24 cellular contexts compared by ENCODE assay signal in genomic region chr12:120712654-120713053, GRCh38. TPM values are rescaled to one million over a fixed set of nuclear protein-coding genes. Genes with fewer than 3 reads are reported as not detected.
DNase-seq lines count a peak whose midpoint lies in the region; ATAC-seq, FAIRE-seq and TF ChIP-seq lines count a peak whose summit lies in the region.
"Had no signal": no experiment of that assay in that cellular context is flagged by ENCODE, and none has a peak within 500 bp of the region (broad histone marks: within the 10 kb centered on the region; RNA-seq: fewer than 3 reads in every experiment).

No MANE protein-coding gene starts in this region.

- peaks cover 25% of the 10 kb centered on the region for H3K4me1 ChIP-seq in CD8-positive, alpha-beta memory T cell (ENCODE audit: insufficient read depth, low read length)
- peaks cover 37% of the 10 kb centered on the region for H3K4me1 ChIP-seq in OCI-LY7 (ENCODE audit: insufficient read depth, low read length, poor library complexity, severe bottlenecking)
- peaks cover 27% of the 10 kb centered on the region for H3K4me1 ChIP-seq in hepatocyte (ENCODE audit: insufficient read depth)

- no peaks in the 10 kb centered on the region for H3K9me3 ChIP-seq in CD8-positive, alpha-beta memory T cell (ENCODE audit: low read length)
- H3K9me3 ChIP-seq in OCI-LY7 (ENCODE audit: low read length) (no peaks in the 10 kb centered on the region), hepatocyte (ENCODE audit: low read depth) (no peaks in the 10 kb centered on the region)
- H3K9me3 ChIP-seq: right atrium auricular region, SJCRH30, upper lobe of right lung had no signal

- H4K20me1 ChIP-seq in OCI-LY7 (ENCODE audit: insufficient read depth, low read length) (no peaks in the 10 kb centered on the region), hepatocyte (ENCODE audit: insufficient read depth, poor library complexity, severe bottlenecking) (peaks cover 17% of the 10 kb centered on the region)

- H2AFZ ChIP-seq in OCI-LY7 (ENCODE audit: low read length), result no peak overlapping the region
- no peak overlapping the region for H2AFZ ChIP-seq in hepatocyte
- H2AFZ ChIP-seq: GM23338 had no signal

- H3K4me3 Mint-ChIP-seq in CD8-positive, alpha-beta memory T cell, result peak overlapping the region in 2 of 7 donors; percentile 92 to 97
- no peak overlapping the region for H3K4me3 Mint-ChIP-seq in stimulated activated effector memory CD8-positive, alpha-beta T cell treated with anti-CD3 and anti-CD28 coated beads, Interleukin-12 subunit alpha, Interleukin-12 subunit beta, amount 100 ng/mL, for 72 hours

- no peaks in the 10 kb centered on the region for H3K27me3 Mint-ChIP-seq in CD8-positive, alpha-beta memory T cell
- H3K27me3 Mint-ChIP-seq: activated T-cell treated with anti-CD3 and anti-CD28 coated beads, Interleukin-2, amount 50 U/mL, for 24 hours; CD4-positive, alpha-beta memory T cell had no signal

- intact Hi-C loops in OCI-LY7 (cut with micrococcal nuclease; ENCODE audit: unreplicated experiment), result loop anchor here (5.0 kb wide), 1 partner anchor 85 kb away; no protein-coding TSS in a partner anchor

- H3K79me2 ChIP-seq in OCI-LY7 (ENCODE audit: insufficient read depth, low read depth, low read length) (no peaks in the 10 kb centered on the region; the same call in 1 of the 2 replicates), hepatocyte (peaks cover 72% of the 10 kb centered on the region)

- 82% methylated on average over 6 of the region's 6 CpGs for WGBS in hepatocyte (ENCODE audit: low lambda C conversion rate, missing lambda C conversion rate)

- DNase-seq in CD8-positive, alpha-beta memory T cell, result no peak
- DNase-seq in OCI-LY7 (ENCODE audit: low spot score), result no peak
- no peak for DNase-seq in hepatocyte (ENCODE audit: low spot score)
- no peak for DNase-seq in stimulated activated effector memory CD8-positive, alpha-beta T cell treated with anti-CD3 and anti-CD28 coated beads, Interleukin-12 subunit alpha, Interleukin-12 subunit beta, amount 100 ng/mL, for 72 hours (ENCODE audit: low spot score in 2 of 2)
- no peak for DNase-seq in mucosa of gallbladder (ENCODE audit: low spot score)
- DNase-seq in Kasumi-1 (lab: John Stamatoyannopoulos, UW), result no peak
- no peak for DNase-seq in HTR-8/SVneo (ENCODE audit: insufficient read length, low spot score)
- DNase-seq: activated CD4-positive, alpha-beta T cell treated with anti-CD3 and anti-CD28 coated beads for 4 hours; activated T-cell treated with anti-CD3 and anti-CD28 coated beads, Interleukin-2, amount 50 U/mL, for 24 hours; CD4-positive, alpha-beta memory T cell; cerebellar nuclear complex; islet precursor cell; left ventricle myocardium superior; NCI-H1092; NCI-H187 treated with DMSO at 0.1 percent for 48 hours; NCI-H526 treated with DMSO at 0.1 percent for 48 hours; SJCRH30; stimulated activated CD4-positive, alpha-beta T cell treated with anti-CD3 and anti-CD28 coated beads, Interleukin-12 subunit alpha, Interleukin-12 subunit beta, amount 100 ng/mL, for 4 hours; stimulated activated CD4-positive, alpha-beta T cell treated with anti-CD3 and anti-CD28 coated beads, Interleukin-4, amount 100 ng/mL, for 1 hour; upper lobe of right lung had no signal

- H3K36me3 ChIP-seq in CD8-positive, alpha-beta memory T cell (ENCODE audit: insufficient read depth, low read length), result no peaks in the 10 kb centered on the region
- H3K36me3 ChIP-seq in OCI-LY7 (ENCODE audit: insufficient read depth, low read length), result peaks cover 38% of the 10 kb centered on the region
- no peaks in the 10 kb centered on the region for H3K36me3 ChIP-seq in hepatocyte (replicated peaks; ENCODE audit: insufficient read depth, low read depth)

- TF ChIP-seq CTCF in OCI-LY7 (conservative IDR thresholded peaks at IDR 0.05; ENCODE audit: low read length) (no peak), hepatocyte (IDR thresholded peaks at IDR 0.05; ENCODE audit: poor library complexity) (no peak)

- no peaks in the 10 kb centered on the region for H3K9me3 Mint-ChIP-seq in CD8-positive, alpha-beta memory T cell
- no peaks in the 10 kb centered on the region for H3K9me3 Mint-ChIP-seq in stimulated activated effector memory CD8-positive, alpha-beta T cell treated with anti-CD3 and anti-CD28 coated beads, Interleukin-12 subunit alpha, Interleukin-12 subunit beta, amount 100 ng/mL, for 72 hours
- H3K9me3 Mint-ChIP-seq: activated T-cell treated with anti-CD3 and anti-CD28 coated beads, Interleukin-2, amount 50 U/mL, for 24 hours; CD4-positive, alpha-beta memory T cell; GM23338; T-helper 1 cell treated with Interleukin-12 subunit alpha and Interleukin-12 subunit beta and Interleukin-4 antibody, amounts not matched to agents 30 μg/mL and 1 μg/mL, for 36 hours had no signal

- ATAC-seq in stimulated activated effector memory CD8-positive, alpha-beta T cell treated with anti-CD3 and anti-CD28 coated beads, Interleukin-12 subunit alpha, Interleukin-12 subunit beta, amount 100 ng/mL, for 72 hours, result no peak
- ATAC-seq: GM23338, left ventricle myocardium superior, upper lobe of right lung had no signal

- H3K4me3 ChIP-seq in CD8-positive, alpha-beta memory T cell (ENCODE audit: low read length), result no peak overlapping the region
- H3K4me3 ChIP-seq in OCI-LY7 (ENCODE audit: low read depth, low read length, poor library complexity, severe bottlenecking), result no peak overlapping the region
- no peak overlapping the region for H3K4me3 ChIP-seq in hepatocyte
- H3K4me3 ChIP-seq: right atrium auricular region, SJCRH30, upper lobe of right lung had no signal

- H3K36me3 Mint-ChIP-seq in CD8-positive, alpha-beta memory T cell, result peaks cover 9 to 42% (median 15%) of the 10 kb centered on the region in 3 donors
- peaks cover 42% of the 10 kb centered on the region for H3K36me3 Mint-ChIP-seq in stimulated activated effector memory CD8-positive, alpha-beta T cell treated with anti-CD3 and anti-CD28 coated beads, Interleukin-12 subunit alpha, Interleukin-12 subunit beta, amount 100 ng/mL, for 72 hours

- CTCF ChIA-PET in CD8-positive, alpha-beta memory T cell (lab: Charles Lee), result interaction anchor here (4.3 kb wide), 1 partner anchor 64 kb away, joined by 26 read pairs; no protein-coding TSS in a partner anchor
- CTCF ChIA-PET in OCI-LY7 (lab: Charles Lee; ENCODE audit: unreplicated experiment), result no interaction called here

- peak overlapping the region in 5 of 8 donors; percentile 8 to 93 (median 64) for H3K27ac Mint-ChIP-seq in CD8-positive, alpha-beta memory T cell
- H3K27ac Mint-ChIP-seq in stimulated activated effector memory CD8-positive, alpha-beta T cell treated with anti-CD3 and anti-CD28 coated beads, Interleukin-12 subunit alpha, Interleukin-12 subunit beta, amount 100 ng/mL, for 72 hours, result peak overlapping the region; percentile 32
- H3K27ac Mint-ChIP-seq: GM23338; T-helper 1 cell treated with Interleukin-12 subunit alpha and Interleukin-12 subunit beta and Interleukin-4 antibody, amounts not matched to agents 30 μg/mL and 1 μg/mL, for 36 hours had no signal

- POLR2A ChIA-PET in CD8-positive, alpha-beta memory T cell (lab: Charles Lee), result no interaction called here
- POLR2A ChIA-PET in OCI-LY7 (lab: Charles Lee), result interaction anchor here (0.6 kb wide), 1 partner anchor 44 kb away, joined by 3 read pairs; no protein-coding TSS in a partner anchor

- no peak for FAIRE-seq in HTR-8/SVneo (lab: Jason Lieb, UNC)

- H3K9me2 ChIP-seq in OCI-LY7 (ENCODE audit: insufficient read depth, low read length) (no peaks in the 10 kb centered on the region), hepatocyte (replicated peaks; ENCODE audit: insufficient read depth) (no peaks in the 10 kb centered on the region)

- H3K4me1 Mint-ChIP-seq in CD8-positive, alpha-beta memory T cell, result peaks cover 37 to 51% (median 39%) of the 10 kb centered on the region in 3 donors
- H3K4me1 Mint-ChIP-seq in stimulated activated effector memory CD8-positive, alpha-beta T cell treated with anti-CD3 and anti-CD28 coated beads, Interleukin-12 subunit alpha, Interleukin-12 subunit beta, amount 100 ng/mL, for 72 hours, result peaks cover 39% of the 10 kb centered on the region

- BruUV-seq in OCI-LY7 (replicated peaks; lab: Mats Ljungman, UMichigan), result no TSS peak

- H3K4me2 ChIP-seq in OCI-LY7 (ENCODE audit: low read length) (peak overlapping the region; percentile 84), hepatocyte (peak overlapping the region; percentile 94)

- no peak overlapping the region for H3K27ac ChIP-seq in CD8-positive, alpha-beta memory T cell (ENCODE audit: low read depth, low read length)
- no peak overlapping the region for H3K27ac ChIP-seq in OCI-LY7 (ENCODE audit: low read depth, low read length, poor library complexity, severe bottlenecking)
- no peak overlapping the region for H3K27ac ChIP-seq in hepatocyte
- H3K27ac ChIP-seq: HL-60, right atrium auricular region, SJCRH30 had no signal

- H3K27me3 ChIP-seq in CD8-positive, alpha-beta memory T cell (ENCODE audit: insufficient read depth, low read length, poor library complexity, severe bottlenecking), result no peaks in the 10 kb centered on the region
- no peaks in the 10 kb centered on the region for H3K27me3 ChIP-seq in hepatocyte
- H3K27me3 ChIP-seq: right atrium auricular region, SJCRH30, upper lobe of right lung had no signal

RNA-seq across cellular contexts. Expression of gene UNC119B, which starts 2.4 kb away (rescaled TPM):
- total RNA-seq in CD8-positive, alpha-beta memory T cell, result 10 to 100 TPM; 29.8 to 30.5 TPM
- 8.8 TPM for polyA plus RNA-seq in CD8-positive, alpha-beta memory T cell
- total RNA-seq in OCI-LY7 (2014; rRNA removed; shearing (Covaris generic)), result 16.5 and 17.2 TPM in 2 replicates
- total RNA-seq in OCI-LY7 (2022) (24.6 and 27.4 TPM in 2 replicates), hepatocyte (24.7 and 26.0 TPM in 2 replicates), mucosa of gallbladder (51.7 TPM)
- 5.2 and 10.9 TPM in 2 replicates for polyA plus RNA-seq in hepatocyte

RNA-seq across cellular contexts. Expression of gene ACADS, which starts 13.0 kb away (rescaled TPM):
- total RNA-seq in CD8-positive, alpha-beta memory T cell, result 10 to 100 TPM; 11.2 to 12.1 TPM
- 19.7 TPM for polyA plus RNA-seq in CD8-positive, alpha-beta memory T cell
- total RNA-seq in OCI-LY7 (2014; rRNA removed; shearing (Covaris generic)), result 7.7 and 8.8 TPM in 2 replicates
- total RNA-seq in OCI-LY7 (2022) (11.2 and 14.5 TPM in 2 replicates), hepatocyte (53.5 and 59.6 TPM in 2 replicates), mucosa of gallbladder (36.9 TPM)
- 58.0 and 66.8 TPM in 2 replicates for polyA plus RNA-seq in hepatocyte

RNA-seq across cellular contexts. Expression of gene MLEC, which starts 25.7 kb away (rescaled TPM):
- 100 to 1,000 TPM; 130 to 143 TPM for total RNA-seq in CD8-positive, alpha-beta memory T cell
- polyA plus RNA-seq in CD8-positive, alpha-beta memory T cell, result 74.9 TPM
- 69.7 and 74.1 TPM in 2 replicates for total RNA-seq in OCI-LY7 (2014; rRNA removed; shearing (Covaris generic))
- total RNA-seq in OCI-LY7 (2022), result 82.4 and 101 TPM in 2 replicates
- 132 and 135 TPM in 2 replicates for total RNA-seq in hepatocyte
- 210 and 227 TPM in 2 replicates for polyA plus RNA-seq in hepatocyte
- total RNA-seq in mucosa of gallbladder, result 335 TPM
